Comparison of ENCODE assay signal across 25 cellular contexts in the genomic region with DNA sequence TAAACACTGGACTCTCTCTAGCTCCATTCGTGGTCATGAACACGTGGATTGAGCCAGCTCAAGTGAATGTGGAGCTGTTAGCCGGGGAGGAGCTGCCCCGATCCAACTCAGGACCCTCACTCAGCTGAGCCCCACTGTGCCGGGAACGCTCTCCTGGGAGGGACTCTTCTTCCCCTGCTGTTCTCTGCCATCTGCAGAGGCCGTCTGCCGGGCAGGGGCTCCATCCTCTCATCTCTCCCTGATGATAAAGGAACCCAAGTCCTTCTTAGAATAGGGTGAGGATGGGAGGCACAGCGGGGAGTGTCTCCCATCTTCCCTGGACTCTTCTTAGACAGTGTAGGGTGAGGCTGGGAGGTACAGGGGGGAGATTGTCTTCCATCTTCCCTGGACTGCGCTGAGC.
"Had no signal": no experiment of that assay in that cellular context is flagged by ENCODE, and none has a peak within 500 bp of the region (broad histone marks: within the 10 kb centered on the region; RNA-seq: fewer than 3 reads in every experiment).

No MANE protein-coding gene starts in this region.

- H3K4me1 ChIP-seq: SJSA1 had no signal

- H3K4me2 ChIP-seq: KMS-11 had no signal

- H3K4me3 ChIP-seq: cardiac muscle cell, MG63, SJSA1 had no signal

- H3K27me3 ChIP-seq: brain microvascular endothelial cell had no signal

- H3K27ac ChIP-seq: brain microvascular endothelial cell, cardiac muscle cell, KMS-11, SJSA1 had no signal

- DNase-seq: activated CD4-positive, alpha-beta T cell treated with anti-CD3 and anti-CD28 coated beads for 48 hours; activated CD4-positive, alpha-beta T cell treated with anti-CD3 and anti-CD28 coated beads, Interleukin-2, amount 50 U/mL, for 4 hours; activated CD4-positive, CD25-positive, alpha-beta regulatory T cell treated with anti-CD3 and anti-CD28 coated beads, Interleukin-2, amount 50 U/mL, for 72 hours; activated CD8-positive, alpha-beta T cell treated with anti-CD3 and anti-CD28 coated beads, Interleukin-2, amount 10 ng/mL, durations not matched to agents 7 days and 5 days; activated gamma-delta T cell; activated naive CD4-positive, alpha-beta T cell treated with anti-CD3 and anti-CD28 coated beads, Interleukin-2, amount 10 ng/mL, durations not matched to agents 7 days and 5 days; activated naive CD8-positive, alpha-beta T cell treated with anti-CD3 and anti-CD28 coated beads for 36 hours; activated T-cell treated with anti-CD3 and anti-CD28 coated beads, Interleukin-2, amount 50 U/mL, for 48 hours; brain microvascular endothelial cell; MG63; MV-4-11; NCI-H1092 treated with DMSO at 0.1 percent for 48 hours; NCI-H1417 treated with DMSO at 0.1 percent for 48 hours; NCI-H1694 treated with DMSO at 0.1 percent for 48 hours; NCI-H2029 treated with DMSO at 0.1 percent for 48 hours; NCI-H345; NCI-H510A; NCI-H526 treated with DMSO at 0.1 percent for 48 hours; NK-92 treated with Interleukin-12 subunit alpha and Interleukin-12 subunit beta, amount 100 ng/mL, for 24 hours; PC-3; SHP77; SW 1271 had no signal

- H3K9ac ChIP-seq: KMS-11 had no signal

- H3K36me3 ChIP-seq: brain microvascular endothelial cell, cardiac muscle cell, MG63, SJSA1 had no signal
